In genomic region chr16:63289834-63290460, GRCh38 we compare ENCODE assay signal across 8 cellular contexts.
A peak's percentile ranks its signal among the peaks of the same experiment; 100 is the strongest.
DNase-seq lines count a peak whose midpoint lies in the region; ATAC-seq and TF ChIP-seq lines count a peak whose summit lies in the region.

No MANE protein-coding gene starts in this region.

- H3K4me3 Mint-ChIP-seq in HFFc6 (no peak overlapping the region), chondrocyte (ENCODE audit: unreplicated experiment) (no peak overlapping the region)

- H3K9me3 Mint-ChIP-seq in HFFc6 = peaks cover 27% of the 10 kb centered on the region
- no peaks in the 10 kb centered on the region for H3K9me3 Mint-ChIP-seq in chondrocyte (ENCODE audit: low read depth)

- H3K27me3 Mint-ChIP-seq in HFFc6 (ENCODE audit: insufficient read depth) (peaks cover 2% of the 10 kb centered on the region), chondrocyte (ENCODE audit: low read depth) (peaks cover 18% of the 10 kb centered on the region)

- no peaks in the 10 kb centered on the region for H3K4me1 Mint-ChIP-seq in HFFc6 (ENCODE audit: low read depth)
- H3K4me1 Mint-ChIP-seq in chondrocyte (ENCODE audit: low read depth) = no peaks in the 10 kb centered on the region

- TF ChIP-seq CTCF in HFFc6 (IDR thresholded peaks at IDR 0.05) = peak; percentile 53; the same call in 1 of the 2 replicates
- TF ChIP-seq CTCF in chondrocyte (IDR thresholded peaks at IDR 0.05) = peak; percentile 83

- ATAC-seq in GM21528 (IDR thresholded peaks at IDR 0.05; ENCODE audit: low FRiP score, unreplicated experiment) = no peak

- H3K27ac Mint-ChIP-seq in HFFc6 = no peak overlapping the region
- H3K27ac Mint-ChIP-seq in chondrocyte (ENCODE audit: unreplicated experiment) = no peak overlapping the region

- H3K36me3 Mint-ChIP-seq in HFFc6 (ENCODE audit: low read depth) (no peaks in the 10 kb centered on the region), chondrocyte (ENCODE audit: low read depth) (no peaks in the 10 kb centered on the region)

- DNase-seq in COLO829 (ENCODE audit: low spot score) (peak; percentile 12), HFFc6 (no peak), NCI-H526 treated with DMSO at 0.1 percent for 48 hours (lab: John Stamatoyannopoulos, UW) (peak; percentile 17), chondrocyte (ENCODE audit: low spot score) (no peak), lung microvascular endothelial cell (ENCODE audit: low read depth in 2 of 2) (peak; percentile 3 to 22), GM19240 (ENCODE audit: insufficient read length, low spot score) (no peak)
- DNase-seq in stimulated activated CD4-positive, alpha-beta T cell treated with anti-CD3 and anti-CD28 coated beads, Interleukin-4, amount 100 ng/mL, for 1 hour = no peak

Comparison
In these comparisons a context has a peak if more than half of its experiments do, and no peak if none do; other contexts are left out.
1. DNase-seq: peak in COLO829 (single experiment), NCI-H526 treated with DMSO at 0.1 percent for 48 hours (single experiment) and lung microvascular endothelial cell (2 of 2); none in HFFc6 (single experiment), chondrocyte (single experiment), GM19240 (single experiment) and stimulated activated CD4-positive, alpha-beta T cell treated with anti-CD3 and anti-CD28 coated beads, Interleukin-4, amount 100 ng/mL, for 1 hour (single experiment).